In genomic region chr7:1403844-1404404, GRCh38 we compare ENCODE assay signal across 9 cellular contexts. TPM values are rescaled to one million over a fixed set of nuclear protein-coding genes. Genes with fewer than 3 reads are reported as not detected.
DNase-seq lines count a peak whose midpoint lies in the region; ATAC-seq and TF ChIP-seq lines count a peak whose summit lies in the region.
"Had no signal": no experiment of that assay in that cellular context is flagged by ENCODE, and none has a peak within 500 bp of the region (broad histone marks: within the 10 kb centered on the region; RNA-seq: fewer than 3 reads in every experiment).

No MANE protein-coding gene starts in this region.

- H3K4me1 Mint-ChIP-seq in GM23338: peaks cover 8% of the 10 kb centered on the region
- peaks cover 8% of the 10 kb centered on the region for H3K4me1 Mint-ChIP-seq in chondrocyte (ENCODE audit: low read depth)
- peaks cover 6% of the 10 kb centered on the region for H3K4me1 Mint-ChIP-seq in activated T-helper 1 cell treated with anti-CD3 and anti-CD28 coated beads, Interleukin-12 subunit alpha, Interleukin-12 subunit beta, Interleukin-2, Interleukin-4 antibody, amounts not matched to agents 30 ng/mL and 10 ng/mL and 1 ng/mL, durations not matched to agents 14 hours and 24 hours and 36 hours (ENCODE audit: low read depth)

- H3K27ac ChIP-seq in GM23338 (ENCODE audit: low read depth) (no peak overlapping the region), colonic mucosa (no peak overlapping the region)

- peak overlapping the region; percentile 83 for H3K4me2 ChIP-seq in GM23338

- no peaks in the 10 kb centered on the region for H3K9me2 ChIP-seq in GM23338 (ENCODE audit: insufficient read depth)

- DNase-seq in GM23338 (ENCODE audit: low spot score): peak; percentile 73
- peak; percentile 30 for DNase-seq in NCI-H1694 (lab: John Stamatoyannopoulos, UW)
- DNase-seq in chondrocyte (ENCODE audit: low spot score): no peak
- peak; percentile 8 for DNase-seq in non-pigmented ciliary epithelial cell (ENCODE audit: low read depth)
- DNase-seq in colonic mucosa: no peak
- DNase-seq in activated CD4-positive, alpha-beta T cell treated with anti-CD3 and anti-CD28 coated beads, Interleukin-2, amount 50 U/mL, for 48 hours: no peak
- DNase-seq in activated CD4-positive, CD25-positive, alpha-beta regulatory T cell (lab: John Stamatoyannopoulos, UW): no peak
- DNase-seq in activated T-helper 1 cell treated with anti-CD3 and anti-CD28 coated beads, Interleukin-12 subunit alpha, Interleukin-12 subunit beta, Interleukin-2, Interleukin-4 antibody, amounts not matched to agents 30 ng/mL and 10 ng/mL and 1 ng/mL, durations not matched to agents 14 hours and 24 hours and 36 hours (ENCODE audit: low spot score): no peak
- DNase-seq: activated CD8-positive, alpha-beta T cell treated with anti-CD3 and anti-CD28 coated beads, Interleukin-2, amount 10 ng/mL, durations not matched to agents 7 days and 5 days had no signal

- no peaks in the 10 kb centered on the region for H3K36me3 ChIP-seq in GM23338 (ENCODE audit: insufficient read depth)
- H3K36me3 ChIP-seq in colonic mucosa: no peaks in the 10 kb centered on the region

- H3K27me3 ChIP-seq in GM23338 (ENCODE audit: insufficient read depth): peaks cover 16% of the 10 kb centered on the region
- H3K27me3 ChIP-seq in colonic mucosa: peaks cover 28% of the 10 kb centered on the region

- H3K9me3 Mint-ChIP-seq in GM23338 (no peaks in the 10 kb centered on the region; the same call in 2 of the 3 replicates), chondrocyte (ENCODE audit: low read depth) (peaks cover 5% of the 10 kb centered on the region)
- H3K9me3 Mint-ChIP-seq in activated T-helper 1 cell treated with anti-CD3 and anti-CD28 coated beads, Interleukin-12 subunit alpha, Interleukin-12 subunit beta, Interleukin-2, Interleukin-4 antibody, amounts not matched to agents 30 ng/mL and 10 ng/mL and 1 ng/mL, durations not matched to agents 14 hours and 24 hours and 36 hours: no peaks in the 10 kb centered on the region

- no peak overlapping the region for H3K9ac ChIP-seq in colonic mucosa (ENCODE audit: low read depth in 2 of 2, low read length in 2 of 2)

- no peak overlapping the region for H3K27ac Mint-ChIP-seq in GM23338
- H3K27ac Mint-ChIP-seq in chondrocyte (ENCODE audit: unreplicated experiment): no peak overlapping the region
- no peak overlapping the region for H3K27ac Mint-ChIP-seq in activated T-helper 1 cell treated with anti-CD3 and anti-CD28 coated beads, Interleukin-12 subunit alpha, Interleukin-12 subunit beta, Interleukin-2, Interleukin-4 antibody, amounts not matched to agents 30 ng/mL and 10 ng/mL and 1 ng/mL, durations not matched to agents 14 hours and 24 hours and 36 hours
- H3K27ac Mint-ChIP-seq: activated CD8-positive, alpha-beta T cell treated with anti-CD3 and anti-CD28 coated beads, Interleukin-2, amount 10 ng/mL, durations not matched to agents 7 days and 5 days had no signal

- no peaks in the 10 kb centered on the region for H3K36me3 Mint-ChIP-seq in GM23338 (ENCODE audit: low read depth)
- peaks cover 2% of the 10 kb centered on the region for H3K36me3 Mint-ChIP-seq in chondrocyte (ENCODE audit: low read depth)
- no peaks in the 10 kb centered on the region for H3K36me3 Mint-ChIP-seq in activated T-helper 1 cell treated with anti-CD3 and anti-CD28 coated beads, Interleukin-12 subunit alpha, Interleukin-12 subunit beta, Interleukin-2, Interleukin-4 antibody, amounts not matched to agents 30 ng/mL and 10 ng/mL and 1 ng/mL, durations not matched to agents 14 hours and 24 hours and 36 hours (ENCODE audit: low read depth)

- H3F3A ChIP-seq in GM23338 (replicated peaks; ENCODE audit: low read depth): no peaks in the 10 kb centered on the region

- H3K4me3 ChIP-seq in GM23338 (peak overlapping the region; percentile 51), colonic mucosa (no peak overlapping the region)

- no peaks in the 10 kb centered on the region for H4K20me1 ChIP-seq in GM23338 (replicated peaks; ENCODE audit: insufficient read depth)

- no peaks in the 10 kb centered on the region for H3K79me2 ChIP-seq in GM23338 (replicated peaks; ENCODE audit: insufficient read depth)

- ATAC-seq in GM23338: peak; percentile 52
- ATAC-seq: activated CD8-positive, alpha-beta T cell treated with anti-CD3 and anti-CD28 coated beads, Interleukin-2, amount 10 ng/mL, durations not matched to agents 7 days and 5 days had no signal

- no peaks in the 10 kb centered on the region for H3K9me3 ChIP-seq in colonic mucosa

- peak overlapping the region; percentile 68 for H3K4me3 Mint-ChIP-seq in GM23338
- peak overlapping the region; percentile 54 for H3K4me3 Mint-ChIP-seq in chondrocyte (ENCODE audit: unreplicated experiment)
- no peak overlapping the region for H3K4me3 Mint-ChIP-seq in activated T-helper 1 cell treated with anti-CD3 and anti-CD28 coated beads, Interleukin-12 subunit alpha, Interleukin-12 subunit beta, Interleukin-2, Interleukin-4 antibody, amounts not matched to agents 30 ng/mL and 10 ng/mL and 1 ng/mL, durations not matched to agents 14 hours and 24 hours and 36 hours
- H3K4me3 Mint-ChIP-seq: activated CD8-positive, alpha-beta T cell treated with anti-CD3 and anti-CD28 coated beads, Interleukin-2, amount 10 ng/mL, durations not matched to agents 7 days and 5 days had no signal

- H3K4me1 ChIP-seq in GM23338 (ENCODE audit: insufficient read depth) (peaks cover 9% of the 10 kb centered on the region), colonic mucosa (no peaks in the 10 kb centered on the region)

- intact Hi-C loops in colonic mucosa (cut with DNase I): no loop called here
- intact Hi-C loops in activated T-helper 1 cell treated with anti-CD3 and anti-CD28 coated beads, Interleukin-12 subunit alpha, Interleukin-12 subunit beta, Interleukin-2, Interleukin-4 antibody, amounts not matched to agents 30 ng/mL and 10 ng/mL and 1 ng/mL, durations not matched to agents 14 hours and 24 hours and 36 hours (cut with micrococcal nuclease): no loop called here

- H3K27me3 Mint-ChIP-seq in GM23338 (ENCODE audit: insufficient read depth, low read depth, poor library complexity) (peaks cover 30% of the 10 kb centered on the region), chondrocyte (ENCODE audit: low read depth) (peaks cover 53% of the 10 kb centered on the region)
- H3K27me3 Mint-ChIP-seq in activated T-helper 1 cell treated with anti-CD3 and anti-CD28 coated beads, Interleukin-12 subunit alpha, Interleukin-12 subunit beta, Interleukin-2, Interleukin-4 antibody, amounts not matched to agents 30 ng/mL and 10 ng/mL and 1 ng/mL, durations not matched to agents 14 hours and 24 hours and 36 hours (ENCODE audit: insufficient read depth): peaks cover 28% of the 10 kb centered on the region

- TF ChIP-seq CTCF in GM23338 (conservative IDR thresholded peaks at IDR 0.05; ENCODE audit: low read depth in 2 of 2) (no peak), chondrocyte (IDR thresholded peaks at IDR 0.05) (peak; percentile 53), colonic mucosa (IDR thresholded peaks at IDR 0.05) (no peak)

- H2AFZ ChIP-seq in GM23338: peak overlapping the region; percentile 90

TF ChIP-seq in GM23338, 12 proteins besides CTCF, POLR2A, EP300 and RAD21 (continues in another document):
- TF ChIP-seq ETS1 (IDR thresholded peaks at IDR 0.05): no peak
- TF ChIP-seq ZNF114 (CRISPR knock-in tag; IDR thresholded peaks at IDR 0.05): no peak
- no peak for TF ChIP-seq NANOG (IDR thresholded peaks at IDR 0.05; ENCODE audit: borderline replicate concordance)
- no peak for TF ChIP-seq REST (IDR thresholded peaks at IDR 0.05; ENCODE audit: unreplicated experiment)
- TF ChIP-seq STAT1 (IDR thresholded peaks at IDR 0.05; ENCODE audit: unreplicated experiment): no peak
- no peak for TF ChIP-seq ZNF331 (CRISPR knock-in tag; IDR thresholded peaks at IDR 0.05; ENCODE audit: low read depth)
- TF ChIP-seq EZH2phosphoT487 (IDR thresholded peaks at IDR 0.05; ENCODE audit: unreplicated experiment): no peak

RNA-seq across cellular contexts. Expression of gene MICALL2, which starts 55.3 kb away (rescaled TPM):
- total RNA-seq in GM23338 (2014; rRNA removed; shearing (Covaris generic)): 11.8 and 13.0 TPM in 2 replicates
- polyA plus RNA-seq in GM23338 (2016; fragmentation: Nextera tagmentation; extraction: Ambion mirVana): 6.3 and 7.0 TPM in 2 replicates
- 44.5 to 56.9 TPM (median 45.2 TPM) in 3 replicates for total RNA-seq in chondrocyte
- total RNA-seq in colonic mucosa: 100 to 1,000 TPM in 1 of 2 donors, 10 to 100 TPM in 1; 62.8 to 117 TPM
- total RNA-seq in activated T-helper 1 cell treated with anti-CD3 and anti-CD28 coated beads, Interleukin-12 subunit alpha, Interleukin-12 subunit beta, Interleukin-2, Interleukin-4 antibody, amounts not matched to agents 30 ng/mL and 10 ng/mL and 1 ng/mL, durations not matched to agents 14 hours and 24 hours and 36 hours: 1.9 and 2.2 TPM in 2 replicates

Comparison
In these comparisons a context has a peak if more than half of its experiments do, and no peak if none do; other contexts are left out.
1. DNase-seq: peak in GM23338 (single experiment), NCI-H1694 (single experiment) and non-pigmented ciliary epithelial cell (single experiment); none in chondrocyte (single experiment), colonic mucosa (single experiment), activated CD4-positive, alpha-beta T cell treated with anti-CD3 and anti-CD28 coated beads, Interleukin-2, amount 50 U/mL, for 48 hours (0 of 2), activated CD4-positive, CD25-positive, alpha-beta regulatory T cell (0 of 4) and activated T-helper 1 cell treated with anti-CD3 and anti-CD28 coated beads, Interleukin-12 subunit alpha, Interleukin-12 subunit beta, Interleukin-2, Interleukin-4 antibody, amounts not matched to agents 30 ng/mL and 10 ng/mL and 1 ng/mL, durations not matched to agents 14 hours and 24 hours and 36 hours (single experiment).